1 cellular context compared by ENCODE assay signal in the genomic region with DNA sequence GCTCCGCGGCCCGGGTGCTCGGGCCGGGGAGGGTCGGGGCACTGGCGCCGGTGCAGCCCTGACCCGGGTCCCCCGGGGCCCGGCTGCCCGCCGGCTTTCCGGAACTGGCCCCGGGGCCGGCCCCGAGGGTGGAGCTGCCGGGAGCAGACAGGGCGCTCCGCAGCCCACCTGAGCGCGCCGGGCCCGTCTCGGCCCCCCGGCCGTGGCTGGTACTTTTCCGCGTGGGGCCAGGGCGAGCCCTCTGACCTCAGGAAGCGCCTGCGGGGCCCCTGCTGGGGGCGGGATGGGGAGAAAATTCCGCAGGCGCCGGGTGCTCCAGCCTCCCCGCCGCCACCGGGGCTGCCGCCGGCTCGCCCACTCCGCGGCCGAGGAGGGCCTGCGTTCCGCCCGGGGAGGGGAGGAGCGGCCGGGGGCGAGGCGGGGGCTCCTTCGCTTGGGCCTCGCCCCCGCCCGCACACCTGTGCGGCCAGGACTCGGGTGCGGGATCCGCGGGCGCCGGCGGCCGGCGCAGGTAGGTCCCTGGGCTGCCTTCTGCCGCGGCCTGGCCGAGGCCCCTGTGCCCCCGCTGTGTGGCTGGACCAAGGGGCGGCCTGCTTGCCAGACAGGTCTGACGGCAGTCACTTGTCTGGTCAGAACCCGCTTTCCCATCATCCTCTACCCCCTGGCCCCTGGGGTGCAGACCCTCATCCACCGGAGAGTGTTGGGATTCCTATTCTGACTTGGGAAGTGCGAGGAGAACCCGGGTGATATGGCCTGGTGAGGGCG.
A peak's percentile ranks its signal among the peaks of the same experiment; 100 is the strongest.
TF ChIP-seq lines count a peak whose summit lies in the region.

No MANE protein-coding gene starts in this region.

TF ChIP-seq in endothelial cell of umbilical vein, 7 proteins besides CTCF, POLR2A, EP300 and RAD21:
- TF ChIP-seq MYC (IDR thresholded peaks at IDR 0.05; ENCODE audit: low read depth, low read length) = no peak
- no peak for TF ChIP-seq GATA2 (IDR thresholded peaks at IDR 0.05; ENCODE audit: insufficient read depth, insufficient read length, low read depth, low read length)
- no peak for TF ChIP-seq JUN (IDR thresholded peaks at IDR 0.05; ENCODE audit: borderline replicate concordance, insufficient read depth, insufficient read length, low read depth)
- TF ChIP-seq FOS (IDR thresholded peaks at IDR 0.05; ENCODE audit: borderline replicate concordance, insufficient read depth, low read length) = no peak
- TF ChIP-seq POLR2AphosphoS5 (IDR thresholded peaks at IDR 0.05; ENCODE audit: insufficient read depth, low read depth, low read length) = peak; percentile 50
- no peak for TF ChIP-seq EZH2 (IDR thresholded peaks at IDR 0.05; ENCODE audit: borderline replicate concordance, low read depth, low read length, severe bottlenecking)
- no peak for TF ChIP-seq MAX (IDR thresholded peaks at IDR 0.05; ENCODE audit: insufficient read depth, insufficient read length)
